Comparison of ENCODE assay signal across 8 cellular contexts in genomic region chr2:15942711-15943345, GRCh38. TPM values are rescaled to one million over a fixed set of nuclear protein-coding genes. Genes with fewer than 3 reads are reported as not detected.
DNase-seq lines count a peak whose midpoint lies in the region; ATAC-seq and TF ChIP-seq lines count a peak whose summit lies in the region.

No MANE protein-coding gene starts in this region.

- H3K27ac ChIP-seq in transverse colon: peak overlapping the region in 1 of 4 donors; percentile 16
- no peak overlapping the region for H3K27ac ChIP-seq in PC-3 (ENCODE audit: low read length)

- POLR2A ChIA-PET in PC-3 (lab: Charles Lee; ENCODE audit: unreplicated experiment): no interaction called here

- peaks cover 33% of the 10 kb centered on the region for H3K4me1 Mint-ChIP-seq in activated naive CD4-positive, alpha-beta T cell treated with anti-CD3 and anti-CD28 coated beads, Interleukin-2, amount 50 U/mL, for 24 hours
- H3K4me1 Mint-ChIP-seq in chondrocyte (ENCODE audit: low read depth): peaks cover 29% of the 10 kb centered on the region
- peaks cover 26% of the 10 kb centered on the region for H3K4me1 Mint-ChIP-seq in nephron

- H3K4me3 Mint-ChIP-seq in activated naive CD4-positive, alpha-beta T cell treated with anti-CD3 and anti-CD28 coated beads, Interleukin-2, amount 50 U/mL, for 24 hours: peak overlapping the region; percentile 74
- H3K4me3 Mint-ChIP-seq in chondrocyte (ENCODE audit: unreplicated experiment) (peak overlapping the region; percentile 38), nephron (peak overlapping the region; percentile 90 to 92 (median 91))

- TF ChIP-seq CTCF in chondrocyte (IDR thresholded peaks at IDR 0.05) (no peak), nephron (IDR thresholded peaks at IDR 0.05; ENCODE audit: unreplicated experiment in 3 of 3) (no peak), transverse colon (IDR thresholded peaks at IDR 0.05) (no peak), PC-3 (conservative IDR thresholded peaks at IDR 0.05; ENCODE audit: low read depth, low read length) (no peak)

- H3K9me3 ChIP-seq in transverse colon (no peaks in the 10 kb centered on the region), PC-3 (ENCODE audit: low read length) (no peaks in the 10 kb centered on the region)

- no peak overlapping the region for H3K4me2 ChIP-seq in PC-3 (ENCODE audit: low read length)

- TF ChIP-seq POLR2A in transverse colon (IDR thresholded peaks at IDR 0.05): no peak

- no peaks in the 10 kb centered on the region for H3K79me2 ChIP-seq in PC-3 (ENCODE audit: low read length)

- in situ Hi-C loops in transverse colon (cut with MboI; ENCODE audit: low pct_ligation_motif_present in 1 of 4, low pct_unique_long_range_greater_than_20kb in 1 of 4, low sequenced_read_pairs in 3 of 4): loop anchor here in 3 of 4 donors (25.0 kb wide), 5 partner anchors 306 to 819 kb away; no protein-coding TSS in a partner anchor

- WGBS in transverse colon (ENCODE audit: low coverage in 1 of 2), 2 donors: 28 to 42% methylated on average over 3 to 22 of the region's 34 CpGs

- intact Hi-C loops in transverse colon (cut with DNase I; ENCODE audit: low total_unique reads) (loop anchor here (10.0 kb wide), 1 partner anchor 362 kb away; no protein-coding TSS in a partner anchor), PC-3 (cut with micrococcal nuclease) (no loop called here)

- no peak for TF ChIP-seq EP300 in transverse colon (IDR thresholded peaks at IDR 0.05; ENCODE audit: low read depth)

- H3K9me2 ChIP-seq in PC-3 (replicated peaks; ENCODE audit: low read length): no peaks in the 10 kb centered on the region

- ATAC-seq in PC-3 (no peak), HG03432 (IDR thresholded peaks at IDR 0.05; ENCODE audit: unreplicated experiment) (no peak)

- H3K4me1 ChIP-seq in transverse colon (peaks cover 12 to 52% (median 35%) of the 10 kb centered on the region in 4 donors), PC-3 (ENCODE audit: insufficient read depth, low read length) (0 out of 2 replicates have a peak, but pooled peaks cover 6% of the 10 kb centered on the region)

- BruUV-seq in PC-3 (replicated peaks; lab: Mats Ljungman, UMichigan): no TSS peak

- H3K4me3 ChIP-seq in transverse colon (peak overlapping the region in 3 of 4 donors; percentile 34 to 66 (median 48)), PC-3 (ENCODE audit: low read length) (no peak overlapping the region)

- H2AFZ ChIP-seq in PC-3 (ENCODE audit: low read length): no peak overlapping the region

- no peaks in the 10 kb centered on the region for H3K36me3 Mint-ChIP-seq in activated naive CD4-positive, alpha-beta T cell treated with anti-CD3 and anti-CD28 coated beads, Interleukin-2, amount 50 U/mL, for 24 hours
- H3K36me3 Mint-ChIP-seq in chondrocyte (ENCODE audit: low read depth) (no peaks in the 10 kb centered on the region), nephron (ENCODE audit: low read depth) (peaks cover 31% of the 10 kb centered on the region)

- H3K9me3 Mint-ChIP-seq in activated naive CD4-positive, alpha-beta T cell treated with anti-CD3 and anti-CD28 coated beads, Interleukin-2, amount 50 U/mL, for 24 hours: no peaks in the 10 kb centered on the region
- H3K9me3 Mint-ChIP-seq in chondrocyte (ENCODE audit: low read depth) (no peaks in the 10 kb centered on the region), nephron (no peaks in the 10 kb centered on the region)

- H3K27me3 Mint-ChIP-seq in activated naive CD4-positive, alpha-beta T cell treated with anti-CD3 and anti-CD28 coated beads, Interleukin-2, amount 50 U/mL, for 24 hours: peaks cover 23% of the 10 kb centered on the region
- H3K27me3 Mint-ChIP-seq in chondrocyte (ENCODE audit: low read depth) (peaks cover 28% of the 10 kb centered on the region), nephron (ENCODE audit: low read depth) (peaks cover 14% of the 10 kb centered on the region)

- no peak overlapping the region for H3K9ac ChIP-seq in PC-3 (ENCODE audit: low read length)

- H3K27me3 ChIP-seq in transverse colon: peaks cover 42% of the 10 kb centered on the region
- H3K27me3 ChIP-seq in PC-3 (ENCODE audit: low read length): peaks cover 71% of the 10 kb centered on the region

- H3K27ac Mint-ChIP-seq in activated naive CD4-positive, alpha-beta T cell treated with anti-CD3 and anti-CD28 coated beads, Interleukin-2, amount 50 U/mL, for 24 hours: no peak overlapping the region
- H3K27ac Mint-ChIP-seq in chondrocyte (ENCODE audit: unreplicated experiment) (no peak overlapping the region), nephron (peak overlapping the region; percentile 88 to 93 (median 90))

- DNase-seq in activated naive CD4-positive, alpha-beta T cell treated with Interleukin-2 at 50 U/mL for 16 hours: no peak
- DNase-seq in chondrocyte (ENCODE audit: low spot score): no peak
- no peak for DNase-seq in transverse colon
- no peak for DNase-seq in PC-3
- no peak for DNase-seq in NCI-H2029 (lab: John Stamatoyannopoulos, UW)

- no peaks in the 10 kb centered on the region for H3K36me3 ChIP-seq in transverse colon
- H3K36me3 ChIP-seq in PC-3 (ENCODE audit: low read depth, low read length): no peaks in the 10 kb centered on the region

- H4K20me1 ChIP-seq in PC-3 (ENCODE audit: low read length): no peaks in the 10 kb centered on the region

- CTCF ChIA-PET in PC-3 (lab: Charles Lee): no interaction called here

- no peaks in the 10 kb centered on the region for H3F3A ChIP-seq in PC-3 (ENCODE audit: low read length, unreplicated experiment)

RNA-seq across cellular contexts. Expression of gene MYCN, which starts 2.5 kb away (rescaled TPM):
- 0.17 to 0.34 TPM in 2 of 3 replicates, not detected in the other for total RNA-seq in chondrocyte
- total RNA-seq in transverse colon: 1 to 10 TPM in 1 of 4 donors, under 1 TPM in 2, not detected in 1; 0.48 to 7.0 (median 0.82) TPM
- not detected in 2 replicates for total RNA-seq in PC-3 (2014; rRNA removed)

Comparison
In these comparisons a context has a peak if more than half of its experiments do, and no peak if none do; other contexts are left out.
1. H3K27ac Mint-ChIP-seq: peak in nephron (3 of 3); none in activated naive CD4-positive, alpha-beta T cell treated with anti-CD3 and anti-CD28 coated beads, Interleukin-2, amount 50 U/mL, for 24 hours (single experiment) and chondrocyte (single experiment).
2. H3K4me3 Mint-ChIP-seq: peak in every context shown above with its lines; median percentile 91 in nephron; 74 in activated naive CD4-positive, alpha-beta T cell treated with anti-CD3 and anti-CD28 coated beads, Interleukin-2, amount 50 U/mL, for 24 hours; 38 in chondrocyte.